In the genomic region with DNA sequence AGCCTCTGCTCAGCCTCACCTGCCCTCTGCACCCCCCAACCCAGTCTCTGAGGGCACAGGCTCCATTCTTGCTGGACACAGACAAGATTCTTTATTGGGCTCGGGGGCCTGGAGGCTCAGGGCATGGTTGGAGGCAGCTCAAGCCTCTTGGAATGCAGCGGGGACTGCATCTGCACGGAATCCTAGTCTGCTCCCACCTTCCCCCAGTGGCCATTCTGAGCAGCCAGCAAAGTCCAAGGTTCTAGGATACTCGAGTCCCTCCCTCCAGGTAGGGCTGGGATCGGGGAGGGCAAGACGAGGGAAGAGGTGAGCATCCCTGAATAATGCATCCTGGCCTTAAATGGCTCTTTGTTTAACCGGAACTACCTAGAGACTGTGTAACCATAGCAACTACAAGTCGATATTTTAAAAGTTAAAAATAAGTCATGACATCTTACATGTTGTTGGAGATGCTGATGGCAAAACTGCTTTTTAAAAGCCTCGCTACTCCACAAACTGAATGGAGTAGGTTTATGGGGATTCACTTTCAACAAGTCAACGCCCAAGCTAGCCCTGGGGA, we compare ENCODE assay signal across 19 cellular contexts. TPM values are rescaled to one million over a fixed set of nuclear protein-coding genes. Genes with fewer than 3 reads are reported as not detected.
DNase-seq lines count a peak whose midpoint lies in the region; ATAC-seq, FAIRE-seq and TF ChIP-seq lines count a peak whose summit lies in the region.
"Had no signal": no experiment of that assay in that cellular context is flagged by ENCODE, and none has a peak within 500 bp of the region (broad histone marks: within the 10 kb centered on the region; RNA-seq: fewer than 3 reads in every experiment).

No MANE protein-coding gene starts in this region.

- BruUV-seq in Calu3 (replicated peaks; lab: Mats Ljungman, UMichigan): no TSS peak

- TF ChIP-seq CTCF in Calu3 (IDR thresholded peaks at IDR 0.05; ENCODE audit: unreplicated experiment) (no peak), H9 (conservative IDR thresholded peaks at IDR 0.05) (peak; percentile 43; the same call in 2 of the 3 replicates), brain microvascular endothelial cell (IDR thresholded peaks at IDR 0.05; ENCODE audit: low read depth, low read length, missing control alignments) (peak; percentile 30)

- H2BK120ac ChIP-seq in H9 (ENCODE audit: low read depth, low read length, poor library complexity, severe bottlenecking): no peak overlapping the region

- H3K27ac ChIP-seq in H9 (ENCODE audit: insufficient read length, low read depth, low read length) (no peak overlapping the region), brain microvascular endothelial cell (no peak overlapping the region)
- H3K27ac ChIP-seq: GM23248 had no signal

- no peak for FAIRE-seq in H54 (lab: Jason Lieb, UNC)
- FAIRE-seq: G401.6, GM12878 had no signal

- H3K4me2 ChIP-seq in H9 (ENCODE audit: insufficient read depth, insufficient read length, low read length): no peak overlapping the region

- in situ Hi-C loops in brain microvascular endothelial cell (cut with HindIII; ENCODE audit: low pct_ligation_motif_present, low sequenced_read_pairs): no loop called here

- no peaks in the 10 kb centered on the region for H3K27me3 ChIP-seq in H9 (ENCODE audit: insufficient read depth, low read length)
- H3K27me3 ChIP-seq in brain microvascular endothelial cell (replicated peaks): no peaks in the 10 kb centered on the region

- H3T11ph ChIP-seq in H9 (ENCODE audit: low read length): no peak overlapping the region

- no peak overlapping the region for H3K23ac ChIP-seq in H9 (ENCODE audit: insufficient read length, low read depth, low read length)

- H3K9ac ChIP-seq in H9 (ENCODE audit: extremely low read depth, insufficient read length, low read length): no peak overlapping the region
- H3K9ac ChIP-seq: GM23248 had no signal

- no peak overlapping the region for H3K4me3 ChIP-seq in brain microvascular endothelial cell (ENCODE audit: low read depth, low read length)
- H3K4me3 ChIP-seq: GM12878, GM23248 had no signal

- peaks cover 60% of the 10 kb centered on the region for H3K27me3 Mint-ChIP-seq in Calu3 (ENCODE audit: unreplicated experiment)
- H3K27me3 Mint-ChIP-seq in H9 (ENCODE audit: low read depth): peaks cover 5% of the 10 kb centered on the region
- peaks cover 2% of the 10 kb centered on the region for H3K27me3 Mint-ChIP-seq in activated T-cell treated with anti-CD3 and anti-CD28 coated beads, Interleukin-2, amount 50 U/mL, for 4 hours (ENCODE audit: low read depth)
- H3K27me3 Mint-ChIP-seq: CD4-positive, alpha-beta T cell had no signal

- no peak overlapping the region for H3K14ac ChIP-seq in H9 (ENCODE audit: insufficient read depth, low read length)

- H3K27ac Mint-ChIP-seq in Calu3 (ENCODE audit: unreplicated experiment): no peak overlapping the region
- no peak overlapping the region for H3K27ac Mint-ChIP-seq in H9
- H3K27ac Mint-ChIP-seq: B cell; CD4-positive, alpha-beta T cell had no signal

- H3K36me3 Mint-ChIP-seq in Calu3 (ENCODE audit: insufficient read depth, unreplicated experiment): no peaks in the 10 kb centered on the region
- no peaks in the 10 kb centered on the region; a peak in 1 of 7 replicates for H3K36me3 Mint-ChIP-seq in H9 (ENCODE audit: insufficient read depth in 1 of 3, low read depth in 3 of 3)
- H3K36me3 Mint-ChIP-seq in activated T-cell treated with anti-CD3 and anti-CD28 coated beads, Interleukin-2, amount 50 U/mL, for 4 hours (ENCODE audit: insufficient read depth): no peaks in the 10 kb centered on the region

- no peaks in the 10 kb centered on the region for H3K9me3 ChIP-seq in H9 (ENCODE audit: control insufficient read depth, low read depth, low read length)

- WGBS in H9 (ENCODE audit: extremely low coverage, insufficient read length, low lambda C conversion rate): no CpG with 5 or more reads among the region's 10 CpGs

- no peaks in the 10 kb centered on the region for H3K36me3 ChIP-seq in brain microvascular endothelial cell (replicated peaks)

- no peaks in the 10 kb centered on the region for H3K9me3 Mint-ChIP-seq in Calu3 (ENCODE audit: low read depth, unreplicated experiment)
- no peaks in the 10 kb centered on the region; a peak in 1 of 5 replicates for H3K9me3 Mint-ChIP-seq in H9
- H3K9me3 Mint-ChIP-seq in activated T-cell treated with anti-CD3 and anti-CD28 coated beads, Interleukin-2, amount 50 U/mL, for 4 hours: no peaks in the 10 kb centered on the region
- H3K9me3 Mint-ChIP-seq: CD4-positive, alpha-beta T cell had no signal

- H2AFZ ChIP-seq in H9 (ENCODE audit: low read length): no peak overlapping the region
- H2AFZ ChIP-seq: GM23248 had no signal

- H3K4me3 Mint-ChIP-seq in Calu3 (ENCODE audit: low read depth, unreplicated experiment) (no peak overlapping the region), H9 (no peak overlapping the region)
- H3K4me3 Mint-ChIP-seq in activated T-cell treated with anti-CD3 and anti-CD28 coated beads, Interleukin-2, amount 50 U/mL, for 4 hours: no peak overlapping the region
- H3K4me3 Mint-ChIP-seq: B cell; CD4-positive, alpha-beta T cell had no signal

- H3K4me1 Mint-ChIP-seq in Calu3 (ENCODE audit: low read depth, unreplicated experiment) (no peaks in the 10 kb centered on the region), H9 (peaks cover 4 to 5% of the 10 kb centered on the region in 2 experiments)
- H3K4me1 Mint-ChIP-seq in activated T-cell treated with anti-CD3 and anti-CD28 coated beads, Interleukin-2, amount 50 U/mL, for 4 hours (ENCODE audit: low read depth): peaks cover 3% of the 10 kb centered on the region

- H2BK20ac ChIP-seq in H9 (ENCODE audit: low read depth, low read length, poor library complexity, severe bottlenecking): no peak overlapping the region

- H2BK5ac ChIP-seq in H9 (ENCODE audit: insufficient read length, low read length): no peak overlapping the region

- H3K23me2 ChIP-seq in H9 (ENCODE audit: insufficient read length, low read depth, low read length, poor library complexity, severe bottlenecking): no peaks in the 10 kb centered on the region

- no peak for TF ChIP-seq POLR2A in H54 (IDR thresholded peaks at IDR 0.05; ENCODE audit: low read depth, low read length)

- no peak overlapping the region for H2BK15ac ChIP-seq in H9 (ENCODE audit: low read depth, low read length)

- no peak overlapping the region for H2AK5ac ChIP-seq in H9 (ENCODE audit: insufficient read length, low read length)

- no peaks in the 10 kb centered on the region for H3K79me1 ChIP-seq in H9 (ENCODE audit: insufficient read depth, low read depth, low read length, poor library complexity, severe bottlenecking)

- no peak overlapping the region for H4K91ac ChIP-seq in H9 (ENCODE audit: insufficient read length, low read depth, low read length)

- no peak overlapping the region for H4K5ac ChIP-seq in H9 (ENCODE audit: insufficient read length, low read depth, low read length)

- no peak overlapping the region for H2BK12ac ChIP-seq in H9 (ENCODE audit: insufficient read length, low read depth, low read length)

- H3K4ac ChIP-seq in H9 (ENCODE audit: low read depth, low read length): no peak overlapping the region

- peak; percentile 10 for DNase-seq in Calu3
- DNase-seq in H9: peak; percentile 67
- no peak for DNase-seq in brain microvascular endothelial cell
- DNase-seq in islet precursor cell: peak; percentile 76
- no peak for DNase-seq in activated T-cell treated with anti-CD3 and anti-CD28 coated beads, Interleukin-2, amount 50 U/mL, for 4 hours
- DNase-seq in NCI-H187 (lab: John Stamatoyannopoulos, UW): no peak
- DNase-seq in H54 (ENCODE audit: insufficient read length, low spot score): no peak
- DNase-seq: ACHN; CD4-positive, alpha-beta T cell; DMS79 treated with DMSO at 0.1 percent for 48 hours; GM23248; NCI-H1417 treated with DMSO at 0.1 percent for 48 hours; NCI-H2029 treated with DMSO at 0.1 percent for 48 hours; NCI-H510A had no signal

- ATAC-seq in activated T-cell treated with anti-CD3 and anti-CD28 coated beads, Interleukin-2, amount 50 U/mL, for 4 hours: no peak
- ATAC-seq: Right ventricle myocardium inferior had no signal

- no peaks in the 10 kb centered on the region for H3K4me1 ChIP-seq in H9 (ENCODE audit: insufficient read depth, low read length)

- no peak overlapping the region for H3K18ac ChIP-seq in H9 (ENCODE audit: insufficient read length, low read depth, low read length)

- H3K56ac ChIP-seq in H9 (ENCODE audit: insufficient read length, low read depth, low read length): no peak overlapping the region

- CTCF ChIA-PET in Calu3 (lab: Charles Lee): interaction anchor here (1.1 kb wide), 1 partner anchor 17 kb away, joined by 3 read pairs; no protein-coding TSS in a partner anchor

- H4K20me1 ChIP-seq in H9 (ENCODE audit: control insufficient read depth, insufficient read depth, insufficient read length): no peaks in the 10 kb centered on the region

- H4K8ac ChIP-seq in H9 (replicated peaks; ENCODE audit: insufficient read length, low read depth, low read length): no peak overlapping the region

- intact Hi-C loops in Calu3 (cut with micrococcal nuclease; ENCODE audit: unreplicated experiment): loop anchor here (10.0 kb wide), 1 partner anchor 622 kb away; no protein-coding TSS in a partner anchor

- H3K79me2 ChIP-seq in H9 (ENCODE audit: insufficient read depth, low read length): no peaks in the 10 kb centered on the region

RNA-seq across cellular contexts. Expression of gene IGSF22, which starts 10.7 kb away (rescaled TPM):
- total RNA-seq in Calu3 (2022) (not detected in 2 replicates), H9 (2021) (0.35 TPM in 1 of 2 replicates, not detected in the other)
- under 1 TPM; 0.16 to 0.60 (median 0.53) TPM for total RNA-seq in activated T-cell treated with anti-CD3 and anti-CD28 coated beads, Interleukin-2, amount 50 U/mL, for 4 hours
- total RNA-seq: GM12878, GM23248, HT1080 had no signal

RNA-seq across cellular contexts. Expression of gene TMEM86A, which starts 38.1 kb away (rescaled TPM):
- total RNA-seq in Calu3 (2022): 8.8 and 11.9 TPM in 2 replicates
- 2.3 and 3.0 TPM in 2 replicates for total RNA-seq in H9 (2021)
- under 1 TPM; 0.13 to 0.38 (median 0.18) TPM for total RNA-seq in activated T-cell treated with anti-CD3 and anti-CD28 coated beads, Interleukin-2, amount 50 U/mL, for 4 hours

RNA-seq across cellular contexts. Expression of gene PTPN5, which starts 54.9 kb away (rescaled TPM):
- total RNA-seq in Calu3 (2022) (not detected in 2 replicates), H9 (2021) (1.4 and 1.9 TPM in 2 replicates)
- not detected for total RNA-seq in activated T-cell treated with anti-CD3 and anti-CD28 coated beads, Interleukin-2, amount 50 U/mL, for 4 hours
- total RNA-seq: B cell; CD4-positive, alpha-beta T cell; GM12878; GM23248; HT1080 had no signal

Comparison
In these comparisons a context has a peak if more than half of its experiments do, and no peak if none do; other contexts are left out.
1. DNase-seq: peak in Calu3 (single experiment), H9 (single experiment) and islet precursor cell (single experiment); none in brain microvascular endothelial cell (single experiment), activated T-cell treated with anti-CD3 and anti-CD28 coated beads, Interleukin-2, amount 50 U/mL, for 4 hours (single experiment), NCI-H187 (0 of 2) and H54 (single experiment).